ENCODE assay signal across 27 cellular contexts in genomic region chrX:129724767-129725166, GRCh38. TPM values are rescaled to one million over a fixed set of nuclear protein-coding genes. Genes with fewer than 3 reads are reported as not detected.
DNase-seq lines count a peak whose midpoint lies in the region; ATAC-seq and TF ChIP-seq lines count a peak whose summit lies in the region.
"Had no signal": no experiment of that assay in that cellular context is flagged by ENCODE, and none has a peak within 500 bp of the region (broad histone marks: within the 10 kb centered on the region; RNA-seq: fewer than 3 reads in every experiment).

No MANE protein-coding gene starts in this region.

- no peak overlapping the region for H3K4me2 ChIP-seq in DND-41 (ENCODE audit: insufficient read depth, low read length)

- no peak overlapping the region for H3K9ac ChIP-seq in DND-41 (ENCODE audit: low read depth, low read length)

- no peak overlapping the region for H3K4me3 ChIP-seq in DND-41 (ENCODE audit: low read depth in 1 of 2, low read length in 2 of 2)
- no peak overlapping the region for H3K4me3 ChIP-seq in coronary artery
- H3K4me3 ChIP-seq: SK-N-MC had no signal

- peak; percentile 70 for ATAC-seq in DND-41 (ENCODE audit: insufficient read depth, low read depth)
- ATAC-seq in SK-N-SH treated with all-trans-retinoic acid at 6 μM for 48 hours = no peak
- ATAC-seq: CD8-positive, alpha-beta T cell; HCT116 had no signal

- H3K36me3 ChIP-seq in DND-41 (ENCODE audit: insufficient read depth, low read length) = no peaks in the 10 kb centered on the region

- no peaks in the 10 kb centered on the region for H3K9me3 ChIP-seq in DND-41 (ENCODE audit: insufficient read depth, low read length, severe bottlenecking)
- H3K9me3 ChIP-seq: Caco-2 had no signal

- H3K27me3 ChIP-seq in DND-41 (ENCODE audit: insufficient read depth, low read length, poor library complexity) = no peaks in the 10 kb centered on the region

- H2AFZ ChIP-seq in DND-41 (ENCODE audit: low read depth, low read length) = no peak overlapping the region

- H3K27ac ChIP-seq in 22Rv1 (peak overlapping the region; percentile 61), DND-41 (ENCODE audit: low read length) (peak overlapping the region; percentile 39; the same call in 1 of the 2 replicates), coronary artery (no peak overlapping the region)
- H3K27ac ChIP-seq: C4-2B, SK-N-MC had no signal

- peaks cover 32% of the 10 kb centered on the region for H3K4me1 ChIP-seq in DND-41 (ENCODE audit: insufficient read depth, low read length)
- H3K4me1 ChIP-seq: Caco-2 had no signal

- DNase-seq in DND-41 = no peak
- DNase-seq in coronary artery (ENCODE audit: low spot score) = peak; percentile 22
- DNase-seq in lung microvascular endothelial cell (ENCODE audit: low read depth in 2 of 2) = peak; percentile 5 to 27
- DNase-seq in NCI-H2227 (lab: John Stamatoyannopoulos, UW; ENCODE audit: unreplicated experiment) = no peak
- no peak for DNase-seq in activated CD4-positive, CD25-positive, alpha-beta regulatory T cell (lab: John Stamatoyannopoulos, UW)
- DNase-seq: Caco-2; CD8-positive, alpha-beta T cell; DMS79 treated with DMSO at 0.1 percent for 48 hours; MV-4-11; NCI-H1105 treated with DMSO at 0.1 percent for 48 hours; NCI-H146; NCI-H1930; NCI-H2107; NCI-H446; NCI-H524 treated with DMSO at 0.1 percent for 48 hours; NCI-H774; SIG-M5 had no signal

- H4K20me1 ChIP-seq in DND-41 (ENCODE audit: insufficient read depth, low read length) = no peaks in the 10 kb centered on the region

- H3K79me2 ChIP-seq in DND-41 (ENCODE audit: insufficient read depth, low read length) = no peaks in the 10 kb centered on the region

- TF ChIP-seq CTCF in 22Rv1 (IDR thresholded peaks at IDR 0.05) (no peak), DND-41 (IDR thresholded peaks at IDR 0.05; ENCODE audit: borderline replicate concordance, extremely low read depth, low read length, poor library complexity, severe bottlenecking) (no peak), coronary artery (IDR thresholded peaks at IDR 0.05) (no peak)

TF ChIP-seq in SK-N-SH treated with all-trans-retinoic acid at 6 μM for 48 hours, 23 proteins besides CTCF, POLR2A, EP300 and RAD21:
- no peak for TF ChIP-seq PPARA (CRISPR knock-in tag; IDR thresholded peaks at IDR 0.05; ENCODE audit: borderline replicate concordance)
- no peak for TF ChIP-seq ZNF565 (CRISPR knock-in tag; conservative IDR thresholded peaks at IDR 0.05; ENCODE audit: low read depth)
- no peak for TF ChIP-seq ZNF70 (CRISPR knock-in tag; IDR thresholded peaks at IDR 0.05)
- TF ChIP-seq RARB (CRISPR knock-in tag; IDR thresholded peaks at IDR 0.05) = no peak
- no peak for TF ChIP-seq CSRNP3 (CRISPR knock-in tag; IDR thresholded peaks at IDR 0.05)
- no peak for TF ChIP-seq SNAI2 (CRISPR knock-in tag; IDR thresholded peaks at IDR 0.05)
- TF ChIP-seq TOX (CRISPR knock-in tag; IDR thresholded peaks at IDR 0.05; ENCODE audit: borderline replicate concordance) = no peak
- TF ChIP-seq ISL1 (CRISPR knock-in tag; IDR thresholded peaks at IDR 0.05) = no peak
- no peak for TF ChIP-seq ZC3H10 (CRISPR knock-in tag; IDR thresholded peaks at IDR 0.05)
- TF ChIP-seq GLIS3 (CRISPR knock-in tag; IDR thresholded peaks at IDR 0.05) = no peak
- TF ChIP-seq ARNTL (CRISPR knock-in tag; IDR thresholded peaks at IDR 0.05; ENCODE audit: borderline replicate concordance, low read depth) = no peak

RNA-seq across cellular contexts. Expression of gene XPNPEP2, which starts 14.0 kb away (rescaled TPM):
- total RNA-seq in lung microvascular endothelial cell = not detected in 2 replicates
- total RNA-seq: B cell, HT-29, LHCN-M2, MCF 10A had no signal

RNA-seq across cellular contexts. Expression of gene SASH3, which starts 55.0 kb away (rescaled TPM):
- total RNA-seq in lung microvascular endothelial cell = not detected in 2 replicates
- total RNA-seq: Caco-2, H4, HT-29, LHCN-M2, MCF 10A had no signal

Comparison
In these comparisons a context has a peak if more than half of its experiments do, and no peak if none do; other contexts are left out.
1. H3K27ac ChIP-seq: peak in 22Rv1 (single experiment) and DND-41 (single experiment); none in coronary artery (0 of 2).
2. DNase-seq: peak in coronary artery (single experiment) and lung microvascular endothelial cell (2 of 2); none in DND-41 (single experiment), NCI-H2227 (single experiment) and activated CD4-positive, CD25-positive, alpha-beta regulatory T cell (0 of 4).